In the genomic region with DNA sequence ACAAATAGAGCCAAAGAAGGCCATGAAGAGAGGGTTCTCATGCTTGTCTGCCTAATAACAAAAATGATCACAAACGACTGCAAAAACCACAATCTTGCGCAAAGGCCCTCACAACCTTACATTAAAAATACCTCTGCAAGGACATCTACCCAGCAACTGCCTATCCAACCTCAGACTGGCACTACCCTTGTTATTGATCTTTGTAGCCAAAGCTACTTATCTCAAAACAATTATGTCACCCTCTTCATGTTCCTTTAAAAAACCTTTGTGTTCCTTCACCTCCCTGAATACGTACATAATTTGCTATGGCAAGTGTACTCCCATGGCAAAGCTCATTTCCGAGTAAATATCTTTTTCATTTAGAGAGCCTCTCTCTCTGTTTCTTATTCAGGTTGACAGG, we compare ENCODE assay signal across 25 cellular contexts. TPM values are rescaled to one million over a fixed set of nuclear protein-coding genes. Genes with fewer than 3 reads are reported as not detected.
"Had no signal": no experiment of that assay in that cellular context is flagged by ENCODE, and none has a peak within 500 bp of the region (broad histone marks: within the 10 kb centered on the region; RNA-seq: fewer than 3 reads in every experiment).

No MANE protein-coding gene starts in this region.

- H3K4me1 ChIP-seq: colonic mucosa, tibial artery had no signal

- H3K9me3 ChIP-seq: colonic mucosa, tibial artery had no signal

- H3K36me3 ChIP-seq: colonic mucosa, left ventricle myocardium inferior, tibial artery had no signal

- DNase-seq: activated CD4-positive, CD25-positive, alpha-beta regulatory T cell treated with anti-CD3 and anti-CD28 coated beads, Interleukin-2, amount 50 U/mL, for 72 hours; activated naive CD4-positive, alpha-beta T cell; activated naive CD8-positive, alpha-beta T cell treated with anti-CD3 and anti-CD28 coated beads, Interleukin-2, amount 10 ng/mL, durations not matched to agents 7 days and 5 days; activated T-cell treated with anti-CD3 and anti-CD28 coated beads, Interleukin-2, amount 50 U/mL, for 1 hour; amniotic stem cell; colonic mucosa; dorsolateral prefrontal cortex; effector memory CD8-positive, alpha-beta T cell; hippocampal formation; kidney glomerular epithelial cell; left ventricle myocardium inferior; mammary epithelial cell; nephron progenitor cell; right cardiac atrium; stimulated activated CD4-positive, alpha-beta T cell treated with anti-CD3 and anti-CD28 coated beads, Interleukin-12 subunit alpha, Interleukin-12 subunit beta, amount 100 ng/mL, for 4 hours; stimulated activated CD4-positive, alpha-beta T cell treated with anti-CD3 and anti-CD28 coated beads, Interleukin-1b, Interleukin-23, amount 100 ng/mL, for 48 hours; substantia nigra; tibial artery had no signal

- H3K4me3 ChIP-seq: colonic mucosa, dorsolateral prefrontal cortex, left ventricle myocardium inferior, tibial artery had no signal

- H3K4me1 Mint-ChIP-seq: mesothelial cell of epicardium had no signal

- H3K27me3 Mint-ChIP-seq: effector memory CD8-positive, alpha-beta T cell had no signal

- H3K27me3 ChIP-seq: colonic mucosa had no signal

- H3K9ac ChIP-seq: parathyroid adenoma had no signal

- H3K27ac Mint-ChIP-seq: activated naive CD8-positive, alpha-beta T cell treated with anti-CD3 and anti-CD28 coated beads, Interleukin-2, amount 10 ng/mL, durations not matched to agents 7 days and 5 days; activated T-helper 2 cell treated with anti-CD3 and anti-CD28 coated beads, Interferon-gamma antibody, Interleukin-2, Interleukin-4, amounts not matched to agents 10 μg/mL and 5 μg/mL and 100 μg/mL, durations not matched to agents 14 hours and 24 hours and 36 hours; effector memory CD8-positive, alpha-beta T cell; mesothelial cell of epicardium; nephron progenitor cell; stimulated activated naive CD8-positive, alpha-beta T cell treated with anti-CD3 and anti-CD28 coated beads, Interleukin-15, Interleukin-2, amounts not matched to agents 100 ng/mL and 50 ng/mL, for 24 hours had no signal

- ATAC-seq: effector memory CD8-positive, alpha-beta T cell; esophagus mucosa; right cardiac atrium had no signal

- H3K36me3 Mint-ChIP-seq: mesothelial cell of epicardium had no signal

- H3K4me3 Mint-ChIP-seq: activated naive CD8-positive, alpha-beta T cell treated with anti-CD3 and anti-CD28 coated beads, Interleukin-2, amount 10 ng/mL, durations not matched to agents 7 days and 5 days; effector memory CD8-positive, alpha-beta T cell; mesothelial cell of epicardium; nephron progenitor cell; stimulated activated naive CD8-positive, alpha-beta T cell treated with anti-CD3 and anti-CD28 coated beads, Interleukin-15, Interleukin-2, amounts not matched to agents 100 ng/mL and 50 ng/mL, for 24 hours had no signal

- H3K27ac ChIP-seq: colonic mucosa, dorsolateral prefrontal cortex, left ventricle myocardium inferior, parathyroid adenoma, tibial artery, VCaP had no signal

RNA-seq across cellular contexts. Expression of a gene that starts 44.1 kb away (rescaled TPM):
- total RNA-seq: bronchial epithelial cell, mammary epithelial cell had no signal
